Comparison of ENCODE assay signal across 1 cellular context in genomic region chr17:39754161-39754957, GRCh38.
A peak's percentile ranks its signal among the peaks of the same experiment; 100 is the strongest.
TF ChIP-seq lines count a peak whose summit lies in the region.

No MANE protein-coding gene starts in this region.

TF ChIP-seq in K562, 482 proteins besides CTCF, POLR2A, EP300 and RAD21 (continued from another document and continues in another):
- TF ChIP-seq POLR2G (IDR thresholded peaks at IDR 0.05; ENCODE audit: low read depth, low read length) (peak; percentile 85), U2AF2 (optimal IDR thresholded peaks at IDR 0.05; ENCODE audit: low read depth, low read length) (no peak), TSC22D4 (tag; IDR thresholded peaks at IDR 0.05) (no peak), ZNF24 (IDR thresholded peaks at IDR 0.05) (no peak), ZBTB17 (CRISPR knock-in tag; IDR thresholded peaks at IDR 0.05) (peak; percentile 34; the same call in 1 of the 2 replicates), NFIC (IDR thresholded peaks at IDR 0.05) (no peak; the same call in 1 of the 2 replicates), ZNF316 (IDR thresholded peaks at IDR 0.05) (no peak), SOX6 (IDR thresholded peaks at IDR 0.05) (0 out of 2 replicates have a peak, but pooled peaks have one; percentile 9), RBM17 (IDR thresholded peaks at IDR 0.05; ENCODE audit: borderline replicate concordance, low read depth, low read length) (no peak), KDM2B (CRISPR knock-in tag; IDR thresholded peaks at IDR 0.05) (no peak; the same call in 1 of the 2 replicates), CC2D1A (IDR thresholded peaks at IDR 0.05) (no peak), HDGF (IDR thresholded peaks at IDR 0.05) (no peak), ZKSCAN1 (IDR thresholded peaks at IDR 0.05; ENCODE audit: low read depth, low read length) (no peak; the same call in 1 of the 2 replicates), KLF16 (IDR thresholded peaks at IDR 0.05) (no peak; the same call in 1 of the 2 replicates), NELFE (IDR thresholded peaks at IDR 0.05; ENCODE audit: insufficient read depth, insufficient read length) (no peak), KDM5B (IDR thresholded peaks at IDR 0.05; ENCODE audit: insufficient replicate concordance, low read depth, low read length) (no peak), ZNF696 (CRISPR knock-in tag; conservative IDR thresholded peaks at IDR 0.05) (no peak), SLC30A9 (CRISPR knock-in tag; IDR thresholded peaks at IDR 0.05) (no peak), JUN (IDR thresholded peaks at IDR 0.05; ENCODE audit: borderline replicate concordance, low read depth, low read length) (no peak), JUN (CRISPR knock-in tag; IDR thresholded peaks at IDR 0.05; ENCODE audit: borderline replicate concordance) (no peak), SMAD2 (IDR thresholded peaks at IDR 0.05; ENCODE audit: low read depth, low read length) (no peak), CEBPZ (IDR thresholded peaks at IDR 0.05; ENCODE audit: borderline replicate concordance, low read depth, low read length) (no peak), ZNF395 (CRISPR knock-in tag; IDR thresholded peaks at IDR 0.05) (peak; percentile 79; the same call in 1 of the 2 replicates), SPI1 (IDR thresholded peaks at IDR 0.05; ENCODE audit: borderline replicate concordance, low read depth, low read length) (no peak), ESRRA (IDR thresholded peaks at IDR 0.05; ENCODE audit: borderline replicate concordance, low read depth) (peak; percentile 56; the same call in 1 of the 2 replicates), ZNF75A (CRISPR knock-in tag; IDR thresholded peaks at IDR 0.05) (no peak)
- TF ChIP-seq, protein P1, sequence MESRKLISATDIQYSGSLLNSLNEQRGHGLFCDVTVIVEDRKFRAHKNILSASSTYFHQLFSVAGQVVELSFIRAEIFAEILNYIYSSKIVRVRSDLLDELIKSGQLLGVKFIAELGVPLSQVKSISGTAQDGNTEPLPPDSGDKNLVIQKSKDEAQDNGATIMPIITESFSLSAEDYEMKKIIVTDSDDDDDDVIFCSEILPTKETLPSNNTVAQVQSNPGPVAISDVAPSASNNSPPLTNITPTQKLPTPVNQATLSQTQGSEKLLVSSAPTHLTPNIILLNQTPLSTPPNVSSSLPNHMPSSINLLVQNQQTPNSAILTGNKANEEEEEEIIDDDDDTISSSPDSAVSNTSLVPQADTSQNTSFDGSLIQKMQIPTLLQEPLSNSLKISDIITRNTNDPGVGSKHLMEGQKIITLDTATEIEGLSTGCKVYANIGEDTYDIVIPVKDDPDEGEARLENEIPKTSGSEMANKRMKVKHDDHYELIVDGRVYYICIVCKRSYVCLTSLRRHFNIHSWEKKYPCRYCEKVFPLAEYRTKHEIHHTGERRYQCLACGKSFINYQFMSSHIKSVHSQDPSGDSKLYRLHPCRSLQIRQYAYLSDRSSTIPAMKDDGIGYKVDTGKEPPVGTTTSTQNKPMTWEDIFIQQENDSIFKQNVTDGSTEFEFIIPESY (CRISPR knock-in tag; IDR thresholded peaks at IDR 0.05): peak; percentile 84
- TF ChIP-seq, protein P2, sequence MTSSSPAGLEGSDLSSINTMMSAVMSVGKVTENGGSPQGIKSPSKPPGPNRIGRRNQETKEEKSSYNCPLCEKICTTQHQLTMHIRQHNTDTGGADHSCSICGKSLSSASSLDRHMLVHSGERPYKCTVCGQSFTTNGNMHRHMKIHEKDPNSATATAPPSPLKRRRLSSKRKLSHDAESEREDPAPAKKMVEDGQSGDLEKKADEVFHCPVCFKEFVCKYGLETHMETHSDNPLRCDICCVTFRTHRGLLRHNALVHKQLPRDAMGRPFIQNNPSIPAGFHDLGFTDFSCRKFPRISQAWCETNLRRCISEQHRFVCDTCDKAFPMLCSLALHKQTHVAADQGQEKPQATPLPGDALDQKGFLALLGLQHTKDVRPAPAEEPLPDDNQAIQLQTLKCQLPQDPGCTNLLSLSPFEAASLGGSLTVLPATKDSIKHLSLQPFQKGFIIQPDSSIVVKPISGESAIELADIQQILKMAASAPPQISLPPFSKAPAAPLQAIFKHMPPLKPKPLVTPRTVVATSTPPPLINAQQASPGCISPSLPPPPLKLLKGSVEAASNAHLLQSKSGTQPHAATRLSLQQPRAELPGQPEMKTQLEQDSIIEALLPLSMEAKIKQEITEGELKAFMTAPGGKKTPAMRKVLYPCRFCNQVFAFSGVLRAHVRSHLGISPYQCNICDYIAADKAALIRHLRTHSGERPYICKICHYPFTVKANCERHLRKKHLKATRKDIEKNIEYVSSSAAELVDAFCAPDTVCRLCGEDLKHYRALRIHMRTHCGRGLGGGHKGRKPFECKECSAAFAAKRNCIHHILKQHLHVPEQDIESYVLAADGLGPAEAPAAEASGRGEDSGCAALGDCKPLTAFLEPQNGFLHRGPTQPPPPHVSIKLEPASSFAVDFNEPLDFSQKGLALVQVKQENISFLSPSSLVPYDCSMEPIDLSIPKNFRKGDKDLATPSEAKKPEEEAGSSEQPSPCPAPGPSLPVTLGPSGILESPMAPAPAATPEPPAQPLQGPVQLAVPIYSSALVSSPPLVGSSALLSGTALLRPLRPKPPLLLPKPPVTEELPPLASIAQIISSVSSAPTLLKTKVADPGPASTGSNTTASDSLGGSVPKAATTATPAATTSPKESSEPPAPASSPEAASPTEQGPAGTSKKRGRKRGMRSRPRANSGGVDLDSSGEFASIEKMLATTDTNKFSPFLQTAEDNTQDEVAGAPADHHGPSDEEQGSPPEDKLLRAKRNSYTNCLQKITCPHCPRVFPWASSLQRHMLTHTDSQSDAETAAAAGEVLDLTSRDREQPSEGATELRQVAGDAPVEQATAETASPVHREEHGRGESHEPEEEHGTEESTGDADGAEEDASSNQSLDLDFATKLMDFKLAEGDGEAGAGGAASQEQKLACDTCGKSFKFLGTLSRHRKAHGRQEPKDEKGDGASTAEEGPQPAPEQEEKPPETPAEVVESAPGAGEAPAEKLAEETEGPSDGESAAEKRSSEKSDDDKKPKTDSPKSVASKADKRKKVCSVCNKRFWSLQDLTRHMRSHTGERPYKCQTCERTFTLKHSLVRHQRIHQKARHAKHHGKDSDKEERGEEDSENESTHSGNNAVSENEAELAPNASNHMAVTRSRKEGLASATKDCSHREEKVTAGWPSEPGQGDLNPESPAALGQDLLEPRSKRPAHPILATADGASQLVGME (CRISPR knock-in tag; IDR thresholded peaks at IDR 0.05): 0 out of 2 replicates have a peak, but pooled peaks have one; percentile 28
- TF ChIP-seq, protein P3, sequence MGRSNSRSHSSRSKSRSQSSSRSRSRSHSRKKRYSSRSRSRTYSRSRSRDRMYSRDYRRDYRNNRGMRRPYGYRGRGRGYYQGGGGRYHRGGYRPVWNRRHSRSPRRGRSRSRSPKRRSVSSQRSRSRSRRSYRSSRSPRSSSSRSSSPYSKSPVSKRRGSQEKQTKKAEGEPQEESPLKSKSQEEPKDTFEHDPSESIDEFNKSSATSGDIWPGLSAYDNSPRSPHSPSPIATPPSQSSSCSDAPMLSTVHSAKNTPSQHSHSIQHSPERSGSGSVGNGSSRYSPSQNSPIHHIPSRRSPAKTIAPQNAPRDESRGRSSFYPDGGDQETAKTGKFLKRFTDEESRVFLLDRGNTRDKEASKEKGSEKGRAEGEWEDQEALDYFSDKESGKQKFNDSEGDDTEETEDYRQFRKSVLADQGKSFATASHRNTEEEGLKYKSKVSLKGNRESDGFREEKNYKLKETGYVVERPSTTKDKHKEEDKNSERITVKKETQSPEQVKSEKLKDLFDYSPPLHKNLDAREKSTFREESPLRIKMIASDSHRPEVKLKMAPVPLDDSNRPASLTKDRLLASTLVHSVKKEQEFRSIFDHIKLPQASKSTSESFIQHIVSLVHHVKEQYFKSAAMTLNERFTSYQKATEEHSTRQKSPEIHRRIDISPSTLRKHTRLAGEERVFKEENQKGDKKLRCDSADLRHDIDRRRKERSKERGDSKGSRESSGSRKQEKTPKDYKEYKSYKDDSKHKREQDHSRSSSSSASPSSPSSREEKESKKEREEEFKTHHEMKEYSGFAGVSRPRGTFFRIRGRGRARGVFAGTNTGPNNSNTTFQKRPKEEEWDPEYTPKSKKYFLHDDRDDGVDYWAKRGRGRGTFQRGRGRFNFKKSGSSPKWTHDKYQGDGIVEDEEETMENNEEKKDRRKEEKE (IDR thresholded peaks at IDR 0.05; ENCODE audit: borderline replicate concordance in 1 of 2, control insufficient read depth in 1 of 2, low read depth in 2 of 2, low read length in 1 of 2): no peak
- TF ChIP-seq, protein P4, sequence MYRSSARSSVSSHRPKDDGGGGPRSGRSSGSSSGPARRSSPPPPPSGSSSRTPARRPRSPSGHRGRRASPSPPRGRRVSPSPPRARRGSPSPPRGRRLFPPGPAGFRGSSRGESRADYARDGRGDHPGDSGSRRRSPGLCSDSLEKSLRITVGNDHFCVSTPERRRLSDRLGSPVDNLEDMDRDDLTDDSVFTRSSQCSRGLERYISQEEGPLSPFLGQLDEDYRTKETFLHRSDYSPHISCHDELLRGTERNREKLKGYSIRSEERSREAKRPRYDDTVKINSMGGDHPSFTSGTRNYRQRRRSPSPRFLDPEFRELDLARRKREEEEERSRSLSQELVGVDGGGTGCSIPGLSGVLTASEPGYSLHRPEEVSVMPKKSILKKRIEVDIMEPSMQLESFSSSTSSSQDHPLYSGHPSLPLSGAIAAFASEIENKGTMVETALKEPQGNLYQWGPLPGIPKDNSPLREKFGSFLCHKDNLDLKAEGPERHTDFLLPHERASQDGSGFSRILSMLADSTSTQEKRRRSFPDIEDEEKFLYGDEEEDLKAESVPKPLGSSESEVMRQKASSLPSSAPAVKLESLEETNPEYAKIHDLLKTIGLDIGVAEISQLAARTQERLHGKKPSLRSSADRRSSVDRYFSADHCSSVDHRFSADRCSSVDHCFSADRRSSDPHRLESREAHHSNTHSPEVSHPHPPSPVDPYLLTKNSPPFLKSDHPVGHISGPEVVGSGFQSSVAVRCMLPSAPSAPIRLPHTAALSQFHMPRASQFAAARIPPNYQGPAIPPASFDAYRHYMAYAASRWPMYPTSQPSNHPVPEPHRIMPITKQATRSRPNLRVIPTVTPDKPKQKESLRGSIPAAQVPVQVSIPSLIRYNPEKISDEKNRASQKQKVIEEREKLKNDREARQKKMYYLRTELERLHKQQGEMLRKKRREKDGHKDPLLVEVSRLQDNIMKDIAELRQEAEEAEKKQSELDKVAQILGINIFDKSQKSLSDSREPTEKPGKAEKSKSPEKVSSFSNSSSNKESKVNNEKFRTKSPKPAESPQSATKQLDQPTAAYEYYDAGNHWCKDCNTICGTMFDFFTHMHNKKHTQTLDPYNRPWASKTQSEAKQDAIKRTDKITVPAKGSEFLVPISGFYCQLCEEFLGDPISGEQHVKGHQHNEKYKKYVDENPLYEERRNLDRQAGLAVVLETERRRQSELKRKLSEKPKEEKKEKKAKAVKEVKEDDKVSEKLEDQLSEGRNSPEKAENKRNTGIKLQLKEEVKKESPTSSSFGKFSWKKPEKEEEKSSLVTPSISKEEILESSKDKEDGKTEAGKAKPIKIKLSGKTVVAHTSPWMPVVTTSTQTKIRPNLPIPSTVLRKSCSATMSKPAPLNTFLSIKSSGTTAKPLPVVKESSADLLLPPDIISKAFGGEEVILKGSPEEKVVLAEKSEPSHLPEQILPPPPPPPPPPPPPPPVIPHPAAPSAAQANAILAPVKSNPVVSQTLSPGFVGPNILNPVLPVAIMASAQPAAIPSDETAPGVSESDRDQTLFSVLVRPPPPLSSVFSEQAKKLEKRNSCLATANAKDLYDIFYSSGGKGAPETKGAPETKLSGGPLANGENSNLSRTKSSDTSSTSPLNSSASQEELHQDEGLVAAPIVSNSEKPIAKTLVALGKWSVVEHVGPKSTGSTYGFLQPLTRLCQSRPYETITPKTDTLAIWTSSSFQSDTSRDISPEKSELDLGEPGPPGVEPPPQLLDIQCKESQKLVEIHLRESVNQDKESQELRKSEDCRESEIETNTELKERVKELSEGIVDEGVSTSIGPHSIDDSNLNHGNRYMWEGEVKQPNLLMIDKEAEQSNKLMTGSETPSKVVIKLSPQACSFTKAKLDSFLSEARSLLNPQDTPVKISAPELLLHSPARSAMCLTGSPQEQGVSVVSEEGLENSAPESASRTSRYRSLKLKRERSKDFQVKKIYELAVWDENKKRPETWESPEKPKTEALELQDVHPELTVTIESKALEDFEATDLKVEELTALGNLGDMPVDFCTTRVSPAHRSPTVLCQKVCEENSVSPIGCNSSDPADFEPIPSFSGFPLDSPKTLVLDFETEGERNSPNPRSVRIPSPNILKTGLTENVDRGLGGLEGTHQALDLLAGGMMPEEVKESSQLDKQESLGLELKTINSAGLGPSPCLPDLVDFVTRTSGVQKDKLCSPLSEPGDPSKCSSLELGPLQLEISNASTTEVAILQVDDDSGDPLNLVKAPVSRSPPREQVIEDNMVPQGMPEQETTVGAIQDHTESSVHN (IDR thresholded peaks at IDR 0.05; ENCODE audit: borderline replicate concordance in 1 of 2, low read depth in 1 of 2): no peak
